2 cellular contexts compared by ENCODE assay signal in the genomic region with DNA sequence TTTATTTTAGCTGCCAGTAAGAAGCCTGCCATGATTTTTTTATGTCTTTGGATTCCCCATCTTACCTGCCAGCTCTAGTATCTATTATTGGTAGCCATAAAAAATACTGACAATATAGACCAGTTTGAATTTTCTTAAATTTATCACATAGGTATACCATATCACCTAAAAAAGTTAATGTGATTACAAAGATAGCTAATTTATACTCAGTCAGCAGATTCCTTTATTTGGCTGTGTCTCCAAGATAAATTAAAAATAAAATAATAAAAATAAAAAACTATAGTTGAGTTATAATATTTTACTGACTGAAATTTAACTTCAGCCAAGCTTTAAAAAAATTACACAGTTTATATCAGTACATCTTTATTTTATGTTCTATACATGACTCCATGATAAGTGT.
TF ChIP-seq lines count a peak whose summit lies in the region.

No MANE protein-coding gene starts in this region.

TF ChIP-seq in HepG2, 621 proteins besides CTCF, POLR2A, EP300 and RAD21 (continued from another document):
- TF ChIP-seq HES4 (CRISPR knock-in tag; IDR thresholded peaks at IDR 0.05; ENCODE audit: borderline replicate concordance) (no peak), MAFK (conservative IDR thresholded peaks at IDR 0.05 in 1 of 2, IDR thresholded peaks at IDR 0.05 in 1 of 2; ENCODE audit: low read length in 2 of 2) (peak; percentile 57 to 79; a peak in 3 of 4 replicates)

TF ChIP-seq in IMR-90, 13 proteins besides CTCF, POLR2A, EP300 and RAD21:
- TF ChIP-seq MAFK (IDR thresholded peaks at IDR 0.05; ENCODE audit: low read depth, low read length) (peak; percentile 52), CEBPB (IDR thresholded peaks at IDR 0.05; ENCODE audit: low read depth, low read length) (no peak)
